In genomic region chr1:231020139-231020601, GRCh38 we compare ENCODE assay signal across 11 cellular contexts. TPM values are rescaled to one million over a fixed set of nuclear protein-coding genes. Genes with fewer than 3 reads are reported as not detected.
DNase-seq lines count a peak whose midpoint lies in the region; ATAC-seq and TF ChIP-seq lines count a peak whose summit lies in the region.
"Had no signal": no experiment of that assay in that cellular context is flagged by ENCODE, and none has a peak within 500 bp of the region (broad histone marks: within the 10 kb centered on the region; RNA-seq: fewer than 3 reads in every experiment).

No MANE protein-coding gene starts in this region.

- DNase-seq in heart right ventricle: peak in 1 of 2 donors; percentile 21
- DNase-seq in Right ventricle myocardium inferior (ENCODE audit: missing footprints): no peak
- DNase-seq in activated B cell treated with CpG ODN at 0.5 μM for 24 hours: no peak
- DNase-seq in immature natural killer cell: no peak
- no peak for DNase-seq in NCI-H187 treated with DMSO at 0.1 percent for 48 hours (lab: John Stamatoyannopoulos, UW)
- no peak for DNase-seq in NCI-H2171 (lab: John Stamatoyannopoulos, UW)
- no peak for DNase-seq in NCI-H2081 treated with DMSO at 0.1 percent for 48 hours (lab: John Stamatoyannopoulos, UW)
- DNase-seq: adrenal gland, Caco-2, NCI-H1436 had no signal

- intact Hi-C loops in heart right ventricle (cut with DNase I) (no loop called here), Right ventricle myocardium inferior (cut with DNase I) (loop anchor here (2.0 kb wide), 1 partner anchor 73 kb away; no protein-coding TSS in a partner anchor), activated B cell treated with CpG ODN at 0.5 μM for 24 hours (cut with micrococcal nuclease) (no loop called here)

- TF ChIP-seq CTCF in heart right ventricle (IDR thresholded peaks at IDR 0.05): no peak
- TF ChIP-seq CTCF in activated B cell treated with CpG ODN at 0.5 μM for 24 hours (IDR thresholded peaks at IDR 0.05): no peak

- no peaks in the 10 kb centered on the region for H3K9me3 Mint-ChIP-seq in activated B cell treated with CpG ODN at 0.5 μM for 24 hours
- H3K9me3 Mint-ChIP-seq in immature natural killer cell: no peaks in the 10 kb centered on the region

- H3K4me1 ChIP-seq in heart right ventricle: peaks cover 2 to 26% (median 8%) of the 10 kb centered on the region in 9 donors
- H3K4me1 ChIP-seq: adrenal gland, Caco-2 had no signal

- 69 to 73% methylated on average over 14 of the region's 14 CpGs for WGBS in heart right ventricle, 2 donors

- no peak overlapping the region for H3K4me3 ChIP-seq in heart right ventricle
- H3K4me3 ChIP-seq: adrenal gland had no signal

- no peaks in the 10 kb centered on the region for H3K9me3 ChIP-seq in heart right ventricle
- H3K9me3 ChIP-seq: adrenal gland, Caco-2 had no signal

- peak in 7 of 8 donors; percentile 43 to 82 (median 60) for ATAC-seq in heart right ventricle
- no peak for ATAC-seq in Right ventricle myocardium inferior
- no peak for ATAC-seq in activated B cell treated with CpG ODN at 0.5 μM for 24 hours (ENCODE audit: low read depth)
- ATAC-seq in HG02642 (IDR thresholded peaks at IDR 0.05; ENCODE audit: poor library complexity, unreplicated experiment): no peak

- H3K36me3 ChIP-seq in heart right ventricle: peaks cover 0 to 29% (median 4%) of the 10 kb centered on the region in 9 donors
- H3K36me3 ChIP-seq: adrenal gland had no signal

- H3K4me1 Mint-ChIP-seq in activated B cell treated with CpG ODN at 0.5 μM for 24 hours (no peaks in the 10 kb centered on the region), immature natural killer cell (peaks cover 2 to 10% of the 10 kb centered on the region in 2 donors)

- peak overlapping the region in 6 of 10 donors; percentile 15 to 60 (median 40) for H3K27ac ChIP-seq in heart right ventricle

- H3K27ac Mint-ChIP-seq in activated B cell treated with CpG ODN at 0.5 μM for 24 hours (no peak overlapping the region), immature natural killer cell (no peak overlapping the region)

- POLR2A ChIA-PET in activated B cell treated with CpG ODN at 0.5 μM for 24 hours (lab: Charles Lee): no interaction called here

- no peaks in the 10 kb centered on the region for H3K27me3 ChIP-seq in heart right ventricle
- H3K27me3 ChIP-seq: adrenal gland had no signal

- peaks cover 9% of the 10 kb centered on the region for H3K36me3 Mint-ChIP-seq in activated B cell treated with CpG ODN at 0.5 μM for 24 hours (ENCODE audit: low read depth)
- H3K36me3 Mint-ChIP-seq in immature natural killer cell: peaks cover 0 to 3% (median 0%) of the 10 kb centered on the region in 3 donors

- no peaks in the 10 kb centered on the region for H3K27me3 Mint-ChIP-seq in activated B cell treated with CpG ODN at 0.5 μM for 24 hours
- peaks cover 0 to 2% (median 0%) of the 10 kb centered on the region in 3 donors for H3K27me3 Mint-ChIP-seq in immature natural killer cell (ENCODE audit: low read depth in 3 of 3)

- H3K4me3 Mint-ChIP-seq in activated B cell treated with CpG ODN at 0.5 μM for 24 hours (peak overlapping the region; percentile 73), immature natural killer cell (peak overlapping the region in 4 of 5 donors; percentile 21 to 81 (median 70))

- CTCF ChIA-PET in activated B cell treated with CpG ODN at 0.5 μM for 24 hours (lab: Charles Lee): no interaction called here

RNA-seq across cellular contexts. Expression of gene FAM89A, which starts 19.9 kb away (rescaled TPM):
- total RNA-seq in heart right ventricle (10 to 100 TPM in 1 of 10 donors, 1 to 10 TPM in 9; 4.1 to 14.3 (median 5.3) TPM), Right ventricle myocardium inferior (8.9 TPM), activated B cell treated with CpG ODN at 0.5 μM for 24 hours (5.2 and 5.3 TPM in 2 replicates)
- polyA plus RNA-seq in heart right ventricle (1 to 10 TPM; 4.8 to 9.9 TPM), immature natural killer cell (1 to 10 TPM; 4.7 to 9.5 (median 8.8) TPM)

RNA-seq across cellular contexts. Expression of gene ARV1, which starts 41.3 kb away (rescaled TPM):
- 10 to 100 TPM; 19.8 to 28.3 (median 26.0) TPM for total RNA-seq in heart right ventricle
- polyA plus RNA-seq in heart right ventricle: 10 to 100 TPM; 26.9 to 60.3 TPM
- 17.3 TPM for total RNA-seq in Right ventricle myocardium inferior
- total RNA-seq in activated B cell treated with CpG ODN at 0.5 μM for 24 hours: 13.1 and 13.7 TPM in 2 replicates
- 10 to 100 TPM; 19.6 to 28.5 (median 24.4) TPM for polyA plus RNA-seq in immature natural killer cell

RNA-seq across cellular contexts. Expression of gene TTC13, which starts 41.5 kb away (rescaled TPM):
- total RNA-seq in heart right ventricle (1 to 10 TPM; 4.3 to 9.5 (median 7.3) TPM), Right ventricle myocardium inferior (6.7 TPM), activated B cell treated with CpG ODN at 0.5 μM for 24 hours (30.9 and 35.4 TPM in 2 replicates)
- polyA plus RNA-seq in heart right ventricle (1 to 10 TPM; 5.8 to 9.2 TPM), immature natural killer cell (10 to 100 TPM; 11.5 to 23.5 (median 15.9) TPM)

Comparison
In these comparisons a context has a peak if more than half of its experiments do, and no peak if none do; other contexts are left out.
1. ATAC-seq: peak in heart right ventricle (7 of 8); none in Right ventricle myocardium inferior (single experiment), activated B cell treated with CpG ODN at 0.5 μM for 24 hours (single experiment) and HG02642 (single experiment).